ENCODE assay signal across 21 cellular contexts in genomic region chr10:8146650-8147049, GRCh38.
DNase-seq lines count a peak whose midpoint lies in the region; ATAC-seq, FAIRE-seq and TF ChIP-seq lines count a peak whose summit lies in the region.
"Had no signal": no experiment of that assay in that cellular context is flagged by ENCODE, and none has a peak within 500 bp of the region (broad histone marks: within the 10 kb centered on the region; RNA-seq: fewer than 3 reads in every experiment).

No MANE protein-coding gene starts in this region.

- peak; percentile 45; the same call in 1 of the 3 replicates for ATAC-seq in SK-N-SH treated with all-trans-retinoic acid at 6 μM for 48 hours
- ATAC-seq in GM18867 (IDR thresholded peaks at IDR 0.05; ENCODE audit: unreplicated experiment): no peak
- no peak for ATAC-seq in HG03378 (IDR thresholded peaks at IDR 0.05; ENCODE audit: unreplicated experiment)
- ATAC-seq: A549, natural killer cell had no signal

- DNase-seq in A172 (ENCODE audit: low spot score) (peak; percentile 79), HTR-8/SVneo (ENCODE audit: insufficient read length, low spot score) (peak; percentile 49), iris pigment epithelial cell (ENCODE audit: low read depth) (peak; percentile 8), NCI-H2171 (lab: John Stamatoyannopoulos, UW) (no peak), NCI-H1048 (lab: John Stamatoyannopoulos, UW) (no peak)
- DNase-seq: activated CD4-positive, alpha-beta T cell treated with anti-CD3 and anti-CD28 coated beads, Interleukin-2, amount 50 U/mL, for 1 hour; activated CD8-positive, alpha-beta memory T cell treated with anti-CD3 and anti-CD28 coated beads, Interleukin-2, amount 50 U/mL, for 4 hours; AML-193; CD4-positive, alpha-beta T cell; GM23248; natural killer cell; NCI-H2081; NCI-H774; stimulated activated naive CD4-positive, alpha-beta T cell treated with Interleukin-2 at 50 U/mL for 16 hours; T-helper 9 cell had no signal

- no peak for FAIRE-seq in HTR-8/SVneo (lab: Jason Lieb, UNC)
- FAIRE-seq: A549, GM12892, islet of Langerhans had no signal

TF ChIP-seq in SK-N-SH treated with all-trans-retinoic acid at 6 μM for 48 hours, 23 proteins besides CTCF, POLR2A, EP300 and RAD21:
- no peak for TF ChIP-seq ISL1 (CRISPR knock-in tag; IDR thresholded peaks at IDR 0.05)
- no peak for TF ChIP-seq ZFP30 (CRISPR knock-in tag; IDR thresholded peaks at IDR 0.05)
- TF ChIP-seq GLIS3 (CRISPR knock-in tag; IDR thresholded peaks at IDR 0.05): no peak
- TF ChIP-seq POU6F1 (CRISPR knock-in tag; IDR thresholded peaks at IDR 0.05; ENCODE audit: borderline replicate concordance, low read depth): no peak
- no peak for TF ChIP-seq PATZ1 (CRISPR knock-in tag; IDR thresholded peaks at IDR 0.05; ENCODE audit: borderline replicate concordance)
- no peak for TF ChIP-seq ZC3H10 (CRISPR knock-in tag; IDR thresholded peaks at IDR 0.05)
- TF ChIP-seq ARNTL (CRISPR knock-in tag; IDR thresholded peaks at IDR 0.05; ENCODE audit: borderline replicate concordance, low read depth): no peak
- TF ChIP-seq, protein P1, sequence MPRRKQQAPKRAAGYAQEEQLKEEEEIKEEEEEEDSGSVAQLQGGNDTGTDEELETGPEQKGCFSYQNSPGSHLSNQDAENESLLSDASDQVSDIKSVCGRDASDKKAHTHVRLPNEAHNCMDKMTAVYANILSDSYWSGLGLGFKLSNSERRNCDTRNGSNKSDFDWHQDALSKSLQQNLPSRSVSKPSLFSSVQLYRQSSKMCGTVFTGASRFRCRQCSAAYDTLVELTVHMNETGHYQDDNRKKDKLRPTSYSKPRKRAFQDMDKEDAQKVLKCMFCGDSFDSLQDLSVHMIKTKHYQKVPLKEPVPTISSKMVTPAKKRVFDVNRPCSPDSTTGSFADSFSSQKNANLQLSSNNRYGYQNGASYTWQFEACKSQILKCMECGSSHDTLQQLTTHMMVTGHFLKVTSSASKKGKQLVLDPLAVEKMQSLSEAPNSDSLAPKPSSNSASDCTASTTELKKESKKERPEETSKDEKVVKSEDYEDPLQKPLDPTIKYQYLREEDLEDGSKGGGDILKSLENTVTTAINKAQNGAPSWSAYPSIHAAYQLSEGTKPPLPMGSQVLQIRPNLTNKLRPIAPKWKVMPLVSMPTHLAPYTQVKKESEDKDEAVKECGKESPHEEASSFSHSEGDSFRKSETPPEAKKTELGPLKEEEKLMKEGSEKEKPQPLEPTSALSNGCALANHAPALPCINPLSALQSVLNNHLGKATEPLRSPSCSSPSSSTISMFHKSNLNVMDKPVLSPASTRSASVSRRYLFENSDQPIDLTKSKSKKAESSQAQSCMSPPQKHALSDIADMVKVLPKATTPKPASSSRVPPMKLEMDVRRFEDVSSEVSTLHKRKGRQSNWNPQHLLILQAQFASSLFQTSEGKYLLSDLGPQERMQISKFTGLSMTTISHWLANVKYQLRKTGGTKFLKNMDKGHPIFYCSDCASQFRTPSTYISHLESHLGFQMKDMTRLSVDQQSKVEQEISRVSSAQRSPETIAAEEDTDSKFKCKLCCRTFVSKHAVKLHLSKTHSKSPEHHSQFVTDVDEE (CRISPR knock-in tag; IDR thresholded peaks at IDR 0.05): no peak
- no peak for TF ChIP-seq ZNF565 (CRISPR knock-in tag; conservative IDR thresholded peaks at IDR 0.05; ENCODE audit: low read depth)
- no peak for TF ChIP-seq SNAI2 (CRISPR knock-in tag; IDR thresholded peaks at IDR 0.05)
- no peak for TF ChIP-seq TOX (CRISPR knock-in tag; IDR thresholded peaks at IDR 0.05; ENCODE audit: borderline replicate concordance)
- no peak for TF ChIP-seq RARB (CRISPR knock-in tag; IDR thresholded peaks at IDR 0.05)

Comparison
In these comparisons a context has a peak if more than half of its experiments do, and no peak if none do; other contexts are left out.
1. DNase-seq: peak in A172 (single experiment), HTR-8/SVneo (single experiment) and iris pigment epithelial cell (single experiment); none in NCI-H2171 (single experiment) and NCI-H1048 (single experiment).